ENCODE assay signal across 12 cellular contexts in genomic region chr1:121483961-121484424, GRCh38.
DNase-seq lines count a peak whose midpoint lies in the region; ATAC-seq, FAIRE-seq and TF ChIP-seq lines count a peak whose summit lies in the region.
"Had no signal": no experiment of that assay in that cellular context is flagged by ENCODE, and none has a peak within 500 bp of the region (broad histone marks: within the 10 kb centered on the region; RNA-seq: fewer than 3 reads in every experiment).

No MANE protein-coding gene starts in this region.

- H2AFZ ChIP-seq in astrocyte (ENCODE audit: low read depth, low read length) (no peak overlapping the region), MM.1S (ENCODE audit: low read length) (no peak overlapping the region)

- H3K27ac ChIP-seq in astrocyte (ENCODE audit: low read depth, low read length) (no peak overlapping the region), lung (ENCODE audit: low read depth in 1 of 2, low read length in 1 of 2) (no peak overlapping the region), vagina (no peak overlapping the region), MM.1S (ENCODE audit: low read length) (no peak overlapping the region)
- H3K27ac ChIP-seq: esophagus muscularis mucosa had no signal

- H3K79me2 ChIP-seq in astrocyte (ENCODE audit: insufficient read depth, low read length) (no peaks in the 10 kb centered on the region), MM.1S (ENCODE audit: low read length) (no peaks in the 10 kb centered on the region)

- H3K27me3 ChIP-seq in astrocyte (ENCODE audit: insufficient read depth, low read length) (no peaks in the 10 kb centered on the region), lung (ENCODE audit: control insufficient read depth, insufficient read depth) (no peaks in the 10 kb centered on the region), vagina (no peaks in the 10 kb centered on the region), MM.1S (replicated peaks; ENCODE audit: insufficient read depth, low read length) (no peaks in the 10 kb centered on the region)
- H3K27me3 ChIP-seq: esophagus muscularis mucosa had no signal

- H3K27me3 Mint-ChIP-seq in astrocyte (ENCODE audit: low read depth, unreplicated experiment) = no peaks in the 10 kb centered on the region
- no peaks in the 10 kb centered on the region for H3K27me3 Mint-ChIP-seq in effector memory CD8-positive, alpha-beta T cell

- no peak overlapping the region for H3K4me2 ChIP-seq in astrocyte (ENCODE audit: low read length)
- H3K4me2 ChIP-seq in MM.1S (ENCODE audit: low read depth, low read length) = no peak overlapping the region

- peaks cover 16% of the 10 kb centered on the region for H3K4me1 Mint-ChIP-seq in astrocyte (ENCODE audit: low read depth, unreplicated experiment)
- peaks cover 0 to 3% of the 10 kb centered on the region in 2 donors for H3K4me1 Mint-ChIP-seq in effector memory CD8-positive, alpha-beta T cell (ENCODE audit: low read depth in 2 of 2)

- H3K27ac Mint-ChIP-seq in astrocyte (ENCODE audit: unreplicated experiment) = peak overlapping the region; percentile 98
- no peak overlapping the region for H3K27ac Mint-ChIP-seq in effector memory CD8-positive, alpha-beta T cell

- H3K9me3 Mint-ChIP-seq in astrocyte (ENCODE audit: unreplicated experiment) = peaks cover 21% of the 10 kb centered on the region
- no peaks in the 10 kb centered on the region for H3K9me3 Mint-ChIP-seq in effector memory CD8-positive, alpha-beta T cell

- H3K36me3 ChIP-seq in astrocyte (ENCODE audit: insufficient read depth, low read length) = no peaks in the 10 kb centered on the region
- H3K36me3 ChIP-seq in lung (ENCODE audit: control insufficient read depth in 2 of 2, insufficient read depth in 2 of 2, low read length in 2 of 2) = no peaks in the 10 kb centered on the region
- H3K36me3 ChIP-seq in vagina = no peaks in the 10 kb centered on the region
- no peaks in the 10 kb centered on the region for H3K36me3 ChIP-seq in MM.1S (replicated peaks; ENCODE audit: insufficient read depth, low read length)
- H3K36me3 ChIP-seq: esophagus muscularis mucosa had no signal

- no peak for TF ChIP-seq POLR2A in vagina (IDR thresholded peaks at IDR 0.05)

- ATAC-seq in lung (ENCODE audit: insufficient read depth, low FRiP score) (peak; percentile 53), HG03378 (IDR thresholded peaks at IDR 0.05; ENCODE audit: unreplicated experiment) (no peak)
- ATAC-seq in effector memory CD8-positive, alpha-beta T cell (replicated peaks) = no peak
- ATAC-seq: natural killer cell treated with Interleukin-12 subunit alpha and Interleukin-12 subunit beta and Interleukin-15 and Interleukin-18, amount 100 ng/mL, for 72 hours; Right ventricle myocardium inferior had no signal

- H3K4me1 ChIP-seq in astrocyte (ENCODE audit: insufficient read depth, low read length) = no peaks in the 10 kb centered on the region
- no peaks in the 10 kb centered on the region for H3K4me1 ChIP-seq in lung (ENCODE audit: control insufficient read depth in 2 of 2, insufficient read depth in 2 of 2, low read length in 2 of 2)
- H3K4me1 ChIP-seq in vagina = no peaks in the 10 kb centered on the region
- H3K4me1 ChIP-seq in MM.1S (ENCODE audit: low read length) = no peaks in the 10 kb centered on the region
- H3K4me1 ChIP-seq: esophagus muscularis mucosa had no signal

- no peak for FAIRE-seq in astrocyte (lab: Jason Lieb, UNC)

- no peaks in the 10 kb centered on the region for H4K20me1 ChIP-seq in astrocyte (ENCODE audit: insufficient read depth, low read length)
- no peaks in the 10 kb centered on the region for H4K20me1 ChIP-seq in MM.1S (ENCODE audit: insufficient read depth, low read length)

- DNase-seq in EH (ENCODE audit: low read depth) (peak; percentile 87), M059J (ENCODE audit: low read depth) (peak; percentile 59), astrocyte (ENCODE audit: low read depth) (peak; percentile 76), lung (ENCODE audit: low spot score) (no peak), vagina (ENCODE audit: extremely low spot score in 2 of 2) (no peak), MM.1S (no peak)
- DNase-seq in effector memory CD8-positive, alpha-beta T cell = no peak
- DNase-seq: activated T-cell treated with anti-CD3 and anti-CD28 coated beads for 4 hours had no signal

- intact Hi-C loops in vagina (cut with DNase I) = no loop called here

- TF ChIP-seq CTCF in astrocyte (IDR thresholded peaks at IDR 0.05; ENCODE audit: insufficient read depth, low read depth, low read length) (no peak), lung (IDR thresholded peaks at IDR 0.05; ENCODE audit: control extremely low read depth, extremely low read depth) (no peak), vagina (IDR thresholded peaks at IDR 0.05) (no peak), MM.1S (IDR thresholded peaks at IDR 0.05; ENCODE audit: low read length) (no peak)

- no peaks in the 10 kb centered on the region for H3K36me3 Mint-ChIP-seq in astrocyte (ENCODE audit: low read depth, unreplicated experiment)
- H3K36me3 Mint-ChIP-seq in effector memory CD8-positive, alpha-beta T cell (ENCODE audit: insufficient read depth) = no peaks in the 10 kb centered on the region

- H3K9me3 ChIP-seq in astrocyte (ENCODE audit: insufficient read depth, low read depth, low read length) (no peaks in the 10 kb centered on the region), lung (ENCODE audit: control insufficient read depth in 2 of 2, insufficient read depth in 1 of 2, low read length in 1 of 2) (no peaks in the 10 kb centered on the region), vagina (no peaks in the 10 kb centered on the region), MM.1S (replicated peaks; ENCODE audit: insufficient read depth, low read length) (no peaks in the 10 kb centered on the region)

- H3K9ac ChIP-seq in astrocyte (ENCODE audit: low read length) (no peak overlapping the region), MM.1S (ENCODE audit: low read length) (no peak overlapping the region)

- no peak overlapping the region for H3K4me3 Mint-ChIP-seq in astrocyte (ENCODE audit: unreplicated experiment)
- no peak overlapping the region for H3K4me3 Mint-ChIP-seq in effector memory CD8-positive, alpha-beta T cell
- H3K4me3 Mint-ChIP-seq: natural killer cell treated with Interleukin-12 subunit alpha and Interleukin-12 subunit beta and Interleukin-15 and Interleukin-18, amount 100 ng/mL, for 72 hours had no signal

- H3K9me2 ChIP-seq in MM.1S (replicated peaks; ENCODE audit: insufficient read depth, low read length) = no peaks in the 10 kb centered on the region

- H3K4me3 ChIP-seq in astrocyte (ENCODE audit: insufficient read depth, low read depth, low read length) = no peak overlapping the region
- H3K4me3 ChIP-seq in lung = no peak overlapping the region
- H3K4me3 ChIP-seq in vagina = no peak overlapping the region
- H3K4me3 ChIP-seq in MM.1S (ENCODE audit: low read length) = no peak overlapping the region
- H3K4me3 ChIP-seq: esophagus muscularis mucosa had no signal

- no peaks in the 10 kb centered on the region for H3F3A ChIP-seq in MM.1S (ENCODE audit: insufficient read depth, low read length)

Comparison
In these comparisons a context has a peak if more than half of its experiments do, and no peak if none do; other contexts are left out.
1. DNase-seq: peak in EH (single experiment), M059J (single experiment) and astrocyte (single experiment); none in lung (single experiment), vagina (0 of 2), effector memory CD8-positive, alpha-beta T cell (0 of 3) and MM.1S (single experiment).